In the genomic region with DNA sequence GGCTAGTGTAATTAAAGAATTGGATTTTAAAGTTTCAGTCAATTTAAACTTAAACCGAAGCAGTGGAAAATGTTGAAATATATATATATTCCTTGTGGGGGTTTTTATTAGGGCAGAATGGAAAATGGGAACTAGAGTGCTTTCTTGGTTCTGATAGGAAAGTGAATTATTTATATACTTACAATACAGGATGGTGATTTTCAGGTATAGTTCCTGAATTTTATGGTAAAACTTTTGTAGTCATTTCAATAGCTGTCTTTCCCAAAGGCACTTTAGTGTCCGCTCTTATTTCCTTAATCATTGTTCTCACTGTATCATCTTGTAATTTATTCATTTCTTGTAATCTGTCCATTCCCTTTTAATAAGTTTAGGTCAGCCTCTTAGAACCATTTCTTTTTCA, we compare ENCODE assay signal across 10 cellular contexts. TPM values are rescaled to one million over a fixed set of nuclear protein-coding genes. Genes with fewer than 3 reads are reported as not detected.
DNase-seq lines count a peak whose midpoint lies in the region; ATAC-seq and TF ChIP-seq lines count a peak whose summit lies in the region.
"Had no signal": no experiment of that assay in that cellular context is flagged by ENCODE, and none has a peak within 500 bp of the region (broad histone marks: within the 10 kb centered on the region; RNA-seq: fewer than 3 reads in every experiment).

No MANE protein-coding gene starts in this region.

- intact Hi-C loops in Calu3 (cut with micrococcal nuclease; ENCODE audit: unreplicated experiment) = no loop called here
- intact Hi-C loops in ascending aorta (cut with DNase I) = no loop called here

- H3K36me3 Mint-ChIP-seq in Calu3 (ENCODE audit: insufficient read depth, unreplicated experiment) (peaks cover 80% of the 10 kb centered on the region), nephron (ENCODE audit: low read depth) (peaks cover 61% of the 10 kb centered on the region)

- H3K36me3 ChIP-seq in NT2/D1 (ENCODE audit: insufficient read depth, insufficient read length, low read length) (peaks cover 80% of the 10 kb centered on the region), ascending aorta (peaks cover 39 to 56% of the 10 kb centered on the region in 2 donors)

- peak overlapping the region; percentile 100 for H3K27ac Mint-ChIP-seq in Calu3 (ENCODE audit: unreplicated experiment)
- H3K27ac Mint-ChIP-seq in nephron = peak overlapping the region; percentile 96 to 99 (median 99)

- CTCF ChIA-PET in Calu3 (lab: Charles Lee) = no interaction called here

- H3K27ac ChIP-seq in coronary artery (no peak overlapping the region), ascending aorta (no peak overlapping the region)

- no peak for TF ChIP-seq CTCF in Calu3 (IDR thresholded peaks at IDR 0.05; ENCODE audit: unreplicated experiment)
- no peak for TF ChIP-seq CTCF in coronary artery (IDR thresholded peaks at IDR 0.05)
- TF ChIP-seq CTCF in nephron (IDR thresholded peaks at IDR 0.05; ENCODE audit: unreplicated experiment in 3 of 3) = no peak
- TF ChIP-seq CTCF in ascending aorta (IDR thresholded peaks at IDR 0.05) = no peak

- H3K4me1 ChIP-seq in NT2/D1 (ENCODE audit: insufficient read depth, insufficient read length) (no peaks in the 10 kb centered on the region), ascending aorta (peaks cover 8 to 13% of the 10 kb centered on the region in 2 donors)

- H3K4me1 Mint-ChIP-seq in Calu3 (ENCODE audit: low read depth, unreplicated experiment) (peaks cover 27% of the 10 kb centered on the region), nephron (peaks cover 53% of the 10 kb centered on the region)

- H3K4me3 Mint-ChIP-seq in Calu3 (ENCODE audit: low read depth, unreplicated experiment) (peak overlapping the region; percentile 100), nephron (peak overlapping the region; percentile 98 to 100 (median 99))

- ATAC-seq in HG03460 (IDR thresholded peaks at IDR 0.05; ENCODE audit: unreplicated experiment) (no peak), GM18868 (IDR thresholded peaks at IDR 0.05; ENCODE audit: unreplicated experiment) (no peak)

- BruUV-seq in Calu3 (replicated peaks; lab: Mats Ljungman, UMichigan) = no TSS peak

- peak overlapping the region; percentile 96 for H3K4me3 ChIP-seq in NT2/D1 (ENCODE audit: insufficient read length, low read depth)
- H3K4me3 ChIP-seq in coronary artery = peak overlapping the region; percentile 96
- peak overlapping the region in 1 of 2 donors; percentile 83 for H3K4me3 ChIP-seq in ascending aorta

- H3K9me3 Mint-ChIP-seq in Calu3 (ENCODE audit: low read depth, unreplicated experiment) (no peaks in the 10 kb centered on the region), nephron (no peaks in the 10 kb centered on the region)

- peak overlapping the region; percentile 98 for H3K9ac ChIP-seq in NT2/D1 (ENCODE audit: insufficient read length, low read depth)

- H3K27me3 ChIP-seq in NT2/D1 (ENCODE audit: insufficient read depth, insufficient read length) (no peaks in the 10 kb centered on the region), ascending aorta (no peaks in the 10 kb centered on the region)

- DNase-seq in Calu3 (no peak), NT2/D1 (ENCODE audit: low read depth, low spot score) (no peak), coronary artery (ENCODE audit: low spot score) (no peak), GF-D8 (lab: John Stamatoyannopoulos, UW) (no peak), ascending aorta (ENCODE audit: low spot score in 2 of 2) (no peak)
- DNase-seq: NCI-H1105, small intestine had no signal

- H3K9me3 ChIP-seq in NT2/D1 (ENCODE audit: insufficient read depth, low read length) = no peaks in the 10 kb centered on the region
- H3K9me3 ChIP-seq in ascending aorta = no peaks in the 10 kb centered on the region

- H3K27me3 Mint-ChIP-seq in Calu3 (ENCODE audit: unreplicated experiment) (no peaks in the 10 kb centered on the region), nephron (ENCODE audit: low read depth) (no peaks in the 10 kb centered on the region)

RNA-seq across cellular contexts. Expression of gene RPL37A, which starts 1.9 kb away (rescaled TPM):
- total RNA-seq in Calu3 (2022) (1,797 and 1,889 TPM in 2 replicates), ascending aorta (493 TPM)
